ENCODE assay signal across 2 cellular contexts in the genomic region with DNA sequence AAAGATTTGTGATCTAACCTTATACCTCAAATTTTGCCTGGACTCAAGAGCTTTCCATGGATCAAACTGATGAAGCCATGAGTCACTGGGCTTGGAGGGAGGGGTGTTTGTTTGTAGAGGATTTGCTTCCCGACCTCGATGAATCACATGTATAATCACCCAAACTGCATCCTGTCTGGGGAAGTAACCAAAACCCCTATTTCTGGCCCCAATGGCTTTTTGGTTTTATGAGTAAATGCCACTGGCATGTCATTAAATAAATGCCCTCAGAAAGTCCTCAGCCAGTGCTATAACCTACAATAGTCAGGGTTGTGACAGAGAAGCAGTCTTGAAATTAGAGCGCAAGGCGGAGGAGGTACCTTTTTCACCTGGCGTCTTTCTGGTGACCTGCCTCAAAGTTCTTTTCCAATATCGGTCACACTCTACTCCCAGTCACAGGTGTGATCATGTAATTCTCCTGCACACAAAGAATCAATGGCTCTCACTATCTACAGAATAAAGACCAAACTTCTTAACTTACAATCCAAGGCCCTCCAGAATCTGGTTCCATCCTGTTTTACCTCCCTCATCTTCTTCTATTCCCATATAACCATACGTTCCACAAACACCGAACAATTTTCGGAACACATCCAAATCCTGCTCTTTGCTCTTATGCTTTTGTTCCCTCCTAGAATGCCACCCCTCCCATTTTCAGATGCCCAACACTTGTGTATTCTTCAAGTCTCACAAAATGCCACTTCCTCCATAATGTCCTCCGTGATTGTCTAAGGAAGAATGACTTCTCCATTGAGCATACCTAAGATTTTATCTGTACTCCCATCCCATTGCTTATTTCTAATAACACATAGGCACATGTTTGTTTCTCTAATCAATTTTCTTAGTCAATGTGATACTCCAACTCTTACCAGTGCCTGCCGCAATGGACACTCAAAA.
A peak's percentile ranks its signal among the peaks of the same experiment; 100 is the strongest.
TF ChIP-seq lines count a peak whose summit lies in the region.

No MANE protein-coding gene starts in this region.

TF ChIP-seq in IMR-90, 13 proteins besides CTCF, POLR2A, EP300 and RAD21:
- no peak for TF ChIP-seq RFX5 (IDR thresholded peaks at IDR 0.05; ENCODE audit: low read depth, low read length)
- TF ChIP-seq MAFK (IDR thresholded peaks at IDR 0.05; ENCODE audit: low read depth, low read length) = no peak; the same call in 1 of the 2 replicates
- TF ChIP-seq CHD1 (IDR thresholded peaks at IDR 0.05; ENCODE audit: low read depth, low read length) = 0 out of 2 replicates have a peak, but pooled peaks have one; percentile 53
- TF ChIP-seq MAZ (IDR thresholded peaks at IDR 0.05; ENCODE audit: borderline replicate concordance, low read depth, low read length) = peak; percentile 99
- no peak for TF ChIP-seq MXI1 (IDR thresholded peaks at IDR 0.05; ENCODE audit: borderline replicate concordance, low read depth, low read length)
- TF ChIP-seq, protein P1, sequence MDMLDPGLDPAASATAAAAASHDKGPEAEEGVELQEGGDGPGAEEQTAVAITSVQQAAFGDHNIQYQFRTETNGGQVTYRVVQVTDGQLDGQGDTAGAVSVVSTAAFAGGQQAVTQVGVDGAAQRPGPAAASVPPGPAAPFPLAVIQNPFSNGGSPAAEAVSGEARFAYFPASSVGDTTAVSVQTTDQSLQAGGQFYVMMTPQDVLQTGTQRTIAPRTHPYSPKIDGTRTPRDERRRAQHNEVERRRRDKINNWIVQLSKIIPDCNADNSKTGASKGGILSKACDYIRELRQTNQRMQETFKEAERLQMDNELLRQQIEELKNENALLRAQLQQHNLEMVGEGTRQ (IDR thresholded peaks at IDR 0.05; ENCODE audit: low read depth, low read length) = no peak
- peak; percentile 100 for TF ChIP-seq FOS (IDR thresholded peaks at IDR 0.05; ENCODE audit: low read depth, low read length)
- TF ChIP-seq NFE2L2 (IDR thresholded peaks at IDR 0.05; ENCODE audit: low read depth, low read length) = peak; percentile 60; the same call in 1 of the 2 replicates
- TF ChIP-seq CEBPB (IDR thresholded peaks at IDR 0.05; ENCODE audit: low read depth, low read length) = 0 out of 2 replicates have a peak, but pooled peaks have one; percentile 51
- peak; percentile 70; the same call in 1 of the 2 replicates for TF ChIP-seq BHLHE40 (IDR thresholded peaks at IDR 0.05; ENCODE audit: low read depth, low read length)
- TF ChIP-seq RCOR1 (IDR thresholded peaks at IDR 0.05; ENCODE audit: insufficient replicate concordance, low read length) = peak; percentile 52
- TF ChIP-seq, protein P2, sequence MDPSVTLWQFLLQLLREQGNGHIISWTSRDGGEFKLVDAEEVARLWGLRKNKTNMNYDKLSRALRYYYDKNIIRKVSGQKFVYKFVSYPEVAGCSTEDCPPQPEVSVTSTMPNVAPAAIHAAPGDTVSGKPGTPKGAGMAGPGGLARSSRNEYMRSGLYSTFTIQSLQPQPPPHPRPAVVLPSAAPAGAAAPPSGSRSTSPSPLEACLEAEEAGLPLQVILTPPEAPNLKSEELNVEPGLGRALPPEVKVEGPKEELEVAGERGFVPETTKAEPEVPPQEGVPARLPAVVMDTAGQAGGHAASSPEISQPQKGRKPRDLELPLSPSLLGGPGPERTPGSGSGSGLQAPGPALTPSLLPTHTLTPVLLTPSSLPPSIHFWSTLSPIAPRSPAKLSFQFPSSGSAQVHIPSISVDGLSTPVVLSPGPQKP (IDR thresholded peaks at IDR 0.05; ENCODE audit: borderline replicate concordance, low read depth, low read length) = no peak
- TF ChIP-seq SMC3 (IDR thresholded peaks at IDR 0.05; ENCODE audit: low read depth, low read length) = 0 out of 2 replicates have a peak, but pooled peaks have one; percentile 9

TF ChIP-seq in HepG2, 621 proteins besides CTCF, POLR2A, EP300 and RAD21:
- TF ChIP-seq NFYB (CRISPR knock-in tag; IDR thresholded peaks at IDR 0.05) (no peak), ETV5 (CRISPR knock-in tag; IDR thresholded peaks at IDR 0.05; ENCODE audit: borderline replicate concordance) (peak; percentile 17; the same call in 1 of the 2 replicates), FOSL2 (CRISPR knock-in tag; IDR thresholded peaks at IDR 0.05) (peak; percentile 84), ZNF782 (CRISPR knock-in tag; IDR thresholded peaks at IDR 0.05; ENCODE audit: borderline replicate concordance) (no peak), ZNF552 (CRISPR knock-in tag; IDR thresholded peaks at IDR 0.05; ENCODE audit: borderline replicate concordance) (no peak)
